In the genomic region with DNA sequence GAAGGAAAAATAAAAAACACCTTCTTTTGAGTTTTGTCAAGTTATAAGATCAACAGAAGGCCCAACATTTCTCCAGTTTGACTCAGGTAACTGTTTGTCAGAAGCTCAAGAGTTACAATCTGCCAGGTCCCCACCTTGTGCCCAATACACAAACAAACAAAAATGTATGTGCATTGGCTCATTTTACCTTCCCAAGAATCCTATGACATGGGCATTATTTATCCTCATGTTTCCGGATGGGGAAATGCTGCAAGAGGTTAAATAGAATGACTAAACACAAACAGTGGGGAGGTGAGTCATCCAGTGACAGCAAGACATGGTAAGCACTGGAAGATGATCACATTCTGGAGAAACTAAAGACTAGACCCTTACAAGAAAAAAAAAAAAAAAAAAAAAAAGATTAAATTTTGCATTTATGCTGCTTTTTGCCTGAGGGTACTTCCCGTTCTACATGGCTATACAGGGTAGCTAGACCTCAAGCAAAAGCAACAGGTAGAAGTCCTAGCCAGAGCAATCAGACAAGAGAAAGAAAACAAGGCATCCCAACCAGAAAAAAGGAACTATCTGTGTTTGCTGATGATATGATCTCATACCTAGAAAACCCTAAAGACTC, we compare ENCODE assay signal across 1 cellular context.
TF ChIP-seq lines count a peak whose summit lies in the region.

No MANE protein-coding gene starts in this region.

TF ChIP-seq in HepG2, 621 proteins besides CTCF, POLR2A, EP300 and RAD21 (continued from another document and continues in another):
- TF ChIP-seq, protein P1, sequence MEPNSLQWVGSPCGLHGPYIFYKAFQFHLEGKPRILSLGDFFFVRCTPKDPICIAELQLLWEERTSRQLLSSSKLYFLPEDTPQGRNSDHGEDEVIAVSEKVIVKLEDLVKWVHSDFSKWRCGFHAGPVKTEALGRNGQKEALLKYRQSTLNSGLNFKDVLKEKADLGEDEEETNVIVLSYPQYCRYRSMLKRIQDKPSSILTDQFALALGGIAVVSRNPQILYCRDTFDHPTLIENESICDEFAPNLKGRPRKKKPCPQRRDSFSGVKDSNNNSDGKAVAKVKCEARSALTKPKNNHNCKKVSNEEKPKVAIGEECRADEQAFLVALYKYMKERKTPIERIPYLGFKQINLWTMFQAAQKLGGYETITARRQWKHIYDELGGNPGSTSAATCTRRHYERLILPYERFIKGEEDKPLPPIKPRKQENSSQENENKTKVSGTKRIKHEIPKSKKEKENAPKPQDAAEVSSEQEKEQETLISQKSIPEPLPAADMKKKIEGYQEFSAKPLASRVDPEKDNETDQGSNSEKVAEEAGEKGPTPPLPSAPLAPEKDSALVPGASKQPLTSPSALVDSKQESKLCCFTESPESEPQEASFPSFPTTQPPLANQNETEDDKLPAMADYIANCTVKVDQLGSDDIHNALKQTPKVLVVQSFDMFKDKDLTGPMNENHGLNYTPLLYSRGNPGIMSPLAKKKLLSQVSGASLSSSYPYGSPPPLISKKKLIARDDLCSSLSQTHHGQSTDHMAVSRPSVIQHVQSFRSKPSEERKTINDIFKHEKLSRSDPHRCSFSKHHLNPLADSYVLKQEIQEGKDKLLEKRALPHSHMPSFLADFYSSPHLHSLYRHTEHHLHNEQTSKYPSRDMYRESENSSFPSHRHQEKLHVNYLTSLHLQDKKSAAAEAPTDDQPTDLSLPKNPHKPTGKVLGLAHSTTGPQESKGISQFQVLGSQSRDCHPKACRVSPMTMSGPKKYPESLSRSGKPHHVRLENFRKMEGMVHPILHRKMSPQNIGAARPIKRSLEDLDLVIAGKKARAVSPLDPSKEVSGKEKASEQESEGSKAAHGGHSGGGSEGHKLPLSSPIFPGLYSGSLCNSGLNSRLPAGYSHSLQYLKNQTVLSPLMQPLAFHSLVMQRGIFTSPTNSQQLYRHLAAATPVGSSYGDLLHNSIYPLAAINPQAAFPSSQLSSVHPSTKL (CRISPR knock-in tag; IDR thresholded peaks at IDR 0.05) = peak; percentile 91
- TF ChIP-seq, protein P2, sequence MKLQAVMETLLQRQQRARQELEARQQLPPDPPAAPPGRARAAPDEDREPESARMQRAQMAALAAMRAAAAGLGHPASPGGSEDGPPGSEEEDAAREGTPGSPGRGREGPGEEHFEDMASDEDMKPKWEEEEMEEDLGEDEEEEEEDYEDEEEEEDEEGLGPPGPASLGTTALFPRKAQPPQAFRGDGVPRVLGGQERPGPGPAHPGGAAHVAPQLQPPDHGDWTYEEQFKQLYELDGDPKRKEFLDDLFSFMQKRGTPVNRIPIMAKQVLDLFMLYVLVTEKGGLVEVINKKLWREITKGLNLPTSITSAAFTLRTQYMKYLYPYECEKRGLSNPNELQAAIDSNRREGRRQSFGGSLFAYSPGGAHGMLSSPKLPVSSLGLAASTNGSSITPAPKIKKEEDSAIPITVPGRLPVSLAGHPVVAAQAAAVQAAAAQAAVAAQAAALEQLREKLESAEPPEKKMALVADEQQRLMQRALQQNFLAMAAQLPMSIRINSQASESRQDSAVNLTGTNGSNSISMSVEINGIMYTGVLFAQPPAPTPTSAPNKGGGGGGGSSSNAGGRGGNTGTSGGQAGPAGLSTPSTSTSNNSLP (IDR thresholded peaks at IDR 0.05; ENCODE audit: low read depth, low read length) = peak; percentile 75; the same call in 1 of the 2 replicates
- TF ChIP-seq TCF7 (IDR thresholded peaks at IDR 0.05; ENCODE audit: low read depth) (peak; percentile 25; the same call in 1 of the 2 replicates), SKI (IDR thresholded peaks at IDR 0.05; ENCODE audit: partially characterized antibody) (no peak), SMYD3 (CRISPR knock-in tag; IDR thresholded peaks at IDR 0.05) (no peak), GATAD2A (CRISPR knock-in tag; IDR thresholded peaks at IDR 0.05) (peak; percentile 88), ZNF224 (CRISPR knock-in tag; IDR thresholded peaks at IDR 0.05) (no peak), NR2F6 (IDR thresholded peaks at IDR 0.05) (no peak), NR2F6 (CRISPR knock-in tag; IDR thresholded peaks at IDR 0.05) (0 out of 2 replicates have a peak, but pooled peaks have one; percentile 40), ZNF501 (CRISPR knock-in tag; IDR thresholded peaks at IDR 0.05) (no peak), MBD4 (IDR thresholded peaks at IDR 0.05; ENCODE audit: borderline replicate concordance, low read length) (no peak; the same call in 1 of the 2 replicates), TBL1XR1 (IDR thresholded peaks at IDR 0.05; ENCODE audit: borderline replicate concordance, low read length, partially characterized antibody) (no peak), JUND (CRISPR knock-in tag; IDR thresholded peaks at IDR 0.05) (peak; percentile 75; the same call in 1 of the 2 replicates), NFIC (IDR thresholded peaks at IDR 0.05; ENCODE audit: low read length) (peak; percentile 34; the same call in 1 of the 2 replicates), SMAD3 (CRISPR knock-in tag; IDR thresholded peaks at IDR 0.05) (peak; percentile 78; the same call in 1 of the 2 replicates), KLF16 (CRISPR knock-in tag; IDR thresholded peaks at IDR 0.05) (peak in 1 of 2 experiments; percentile 71; a peak in 1 of 4 replicates), TEAD3 (CRISPR knock-in tag; optimal IDR thresholded peaks at IDR 0.05; ENCODE audit: borderline replicate concordance) (no peak), PHB2 (IDR thresholded peaks at IDR 0.05; ENCODE audit: partially characterized antibody) (no peak), CSRNP2 (CRISPR knock-in tag; conservative IDR thresholded peaks at IDR 0.05; ENCODE audit: low read depth) (no peak), ZNF260 (CRISPR knock-in tag; IDR thresholded peaks at IDR 0.05; ENCODE audit: borderline replicate concordance, low read depth) (no peak), ZNF713 (CRISPR knock-in tag; IDR thresholded peaks at IDR 0.05) (no peak), SIX1 (CRISPR knock-in tag; IDR thresholded peaks at IDR 0.05; ENCODE audit: borderline replicate concordance) (peak; percentile 36; the same call in 1 of the 2 replicates), HMG20B (CRISPR knock-in tag; conservative IDR thresholded peaks at IDR 0.05) (0 out of 2 replicates have a peak, but pooled peaks have one; percentile 41), YEATS2 (CRISPR knock-in tag; IDR thresholded peaks at IDR 0.05; ENCODE audit: borderline replicate concordance) (peak; percentile 60; the same call in 1 of the 2 replicates), JUNB (CRISPR knock-in tag; IDR thresholded peaks at IDR 0.05; ENCODE audit: borderline replicate concordance) (peak; percentile 82; the same call in 1 of the 2 replicates), MED1 (CRISPR knock-in tag; IDR thresholded peaks at IDR 0.05) (peak; percentile 60), RBAK (CRISPR knock-in tag; IDR thresholded peaks at IDR 0.05) (no peak), FIP1L1 (IDR thresholded peaks at IDR 0.05; ENCODE audit: borderline replicate concordance, insufficient read depth, low read depth, low read length) (no peak), CBX5 (CRISPR knock-in tag; IDR thresholded peaks at IDR 0.05; ENCODE audit: borderline replicate concordance) (no peak), ZBTB38 (CRISPR knock-in tag; IDR thresholded peaks at IDR 0.05) (no peak), ZNF792 (CRISPR knock-in tag; IDR thresholded peaks at IDR 0.05) (peak; percentile 43; the same call in 1 of the 2 replicates), RFX3 (CRISPR knock-in tag; IDR thresholded peaks at IDR 0.05) (0 out of 2 replicates have a peak, but pooled peaks have one; percentile 5), ZNF644 (CRISPR knock-in tag; IDR thresholded peaks at IDR 0.05; ENCODE audit: low read depth) (no peak), ZGPAT (CRISPR knock-in tag; IDR thresholded peaks at IDR 0.05) (0 out of 2 replicates have a peak, but pooled peaks have one; percentile 42), HIC2 (CRISPR knock-in tag; IDR thresholded peaks at IDR 0.05; ENCODE audit: low read depth) (0 out of 2 replicates have a peak, but pooled peaks have one; percentile 30), KDM1A (CRISPR knock-in tag; IDR thresholded peaks at IDR 0.05) (no peak), SRSF9 (IDR thresholded peaks at IDR 0.05; ENCODE audit: borderline replicate concordance, insufficient read depth, low read depth, low read length, poor library complexity, severe bottlenecking) (no peak), ZNF720 (CRISPR knock-in tag; IDR thresholded peaks at IDR 0.05) (no peak), ZNF331 (CRISPR knock-in tag; IDR thresholded peaks at IDR 0.05) (peak; percentile 54; the same call in 1 of the 2 replicates)
- TF ChIP-seq, protein P3, sequence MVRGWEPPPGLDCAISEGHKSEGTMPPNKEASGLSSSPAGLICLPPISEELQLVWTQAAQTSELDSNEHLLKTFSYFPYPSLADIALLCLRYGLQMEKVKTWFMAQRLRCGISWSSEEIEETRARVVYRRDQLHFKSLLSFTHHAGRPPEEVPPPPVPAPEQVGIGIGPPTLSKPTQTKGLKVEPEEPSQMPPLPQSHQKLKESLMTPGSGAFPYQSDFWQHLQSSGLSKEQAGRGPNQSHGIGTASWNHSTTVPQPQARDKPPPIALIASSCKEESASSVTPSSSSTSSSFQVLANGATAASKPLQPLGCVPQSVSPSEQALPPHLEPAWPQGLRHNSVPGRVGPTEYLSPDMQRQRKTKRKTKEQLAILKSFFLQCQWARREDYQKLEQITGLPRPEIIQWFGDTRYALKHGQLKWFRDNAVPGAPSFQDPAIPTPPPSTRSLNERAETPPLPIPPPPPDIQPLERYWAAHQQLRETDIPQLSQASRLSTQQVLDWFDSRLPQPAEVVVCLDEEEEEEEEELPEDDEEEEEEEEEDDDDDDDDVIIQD (CRISPR knock-in tag; IDR thresholded peaks at IDR 0.05; ENCODE audit: low read depth) = peak; percentile 96
- TF ChIP-seq, protein P4, sequence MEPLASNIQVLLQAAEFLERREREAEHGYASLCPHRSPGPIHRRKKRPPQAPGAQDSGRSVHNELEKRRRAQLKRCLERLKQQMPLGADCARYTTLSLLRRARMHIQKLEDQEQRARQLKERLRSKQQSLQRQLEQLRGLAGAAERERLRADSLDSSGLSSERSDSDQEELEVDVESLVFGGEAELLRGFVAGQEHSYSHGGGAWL (CRISPR knock-in tag; IDR thresholded peaks at IDR 0.05) = no peak
- TF ChIP-seq, protein P5, sequence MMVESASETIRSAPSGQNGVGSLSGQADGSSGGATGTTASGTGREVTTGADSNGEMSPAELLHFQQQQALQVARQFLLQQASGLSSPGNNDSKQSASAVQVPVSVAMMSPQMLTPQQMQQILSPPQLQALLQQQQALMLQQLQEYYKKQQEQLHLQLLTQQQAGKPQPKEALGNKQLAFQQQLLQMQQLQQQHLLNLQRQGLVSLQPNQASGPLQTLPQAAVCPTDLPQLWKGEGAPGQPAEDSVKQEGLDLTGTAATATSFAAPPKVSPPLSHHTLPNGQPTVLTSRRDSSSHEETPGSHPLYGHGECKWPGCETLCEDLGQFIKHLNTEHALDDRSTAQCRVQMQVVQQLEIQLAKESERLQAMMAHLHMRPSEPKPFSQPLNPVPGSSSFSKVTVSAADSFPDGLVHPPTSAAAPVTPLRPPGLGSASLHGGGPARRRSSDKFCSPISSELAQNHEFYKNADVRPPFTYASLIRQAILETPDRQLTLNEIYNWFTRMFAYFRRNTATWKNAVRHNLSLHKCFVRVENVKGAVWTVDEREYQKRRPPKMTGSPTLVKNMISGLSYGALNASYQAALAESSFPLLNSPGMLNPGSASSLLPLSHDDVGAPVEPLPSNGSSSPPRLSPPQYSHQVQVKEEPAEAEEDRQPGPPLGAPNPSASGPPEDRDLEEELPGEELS (CRISPR knock-in tag; IDR thresholded peaks at IDR 0.05) = peak; percentile 70
- TF ChIP-seq, protein P6, sequence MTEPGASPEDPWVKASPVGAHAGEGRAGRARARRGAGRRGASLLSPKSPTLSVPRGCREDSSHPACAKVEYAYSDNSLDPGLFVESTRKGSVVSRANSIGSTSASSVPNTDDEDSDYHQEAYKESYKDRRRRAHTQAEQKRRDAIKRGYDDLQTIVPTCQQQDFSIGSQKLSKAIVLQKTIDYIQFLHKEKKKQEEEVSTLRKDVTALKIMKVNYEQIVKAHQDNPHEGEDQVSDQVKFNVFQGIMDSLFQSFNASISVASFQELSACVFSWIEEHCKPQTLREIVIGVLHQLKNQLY (CRISPR knock-in tag; IDR thresholded peaks at IDR 0.05) = peak; percentile 47; the same call in 1 of the 2 replicates
